ENCODE assay signal across 29 cellular contexts in the genomic region with DNA sequence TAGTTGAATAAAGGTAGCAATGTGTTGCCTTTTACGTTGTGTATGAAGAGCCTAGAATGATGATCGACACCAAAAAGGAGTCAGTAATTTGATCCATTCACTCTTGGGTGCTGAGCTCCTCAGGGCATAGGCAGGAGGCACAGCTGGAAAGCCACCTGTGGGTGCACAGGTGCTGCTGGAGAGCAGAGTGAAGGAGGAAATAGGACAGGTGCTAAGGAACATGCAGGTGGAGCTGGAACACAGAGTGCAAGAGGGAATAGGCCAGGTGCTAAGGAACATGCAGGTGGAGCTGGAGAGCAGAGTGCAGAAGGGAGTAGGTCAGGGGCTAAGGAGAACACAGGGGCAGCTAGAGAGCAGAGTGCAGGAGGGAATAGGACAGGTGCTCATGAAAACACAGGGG.
A peak's percentile ranks its signal among the peaks of the same experiment; 100 is the strongest.
DNase-seq lines count a peak whose midpoint lies in the region; ATAC-seq, FAIRE-seq and TF ChIP-seq lines count a peak whose summit lies in the region.
"Had no signal": no experiment of that assay in that cellular context is flagged by ENCODE, and none has a peak within 500 bp of the region (broad histone marks: within the 10 kb centered on the region; RNA-seq: fewer than 3 reads in every experiment).

No MANE protein-coding gene starts in this region.

- H3K4me1 ChIP-seq in CD8-positive, alpha-beta memory T cell (ENCODE audit: insufficient read depth, low read length) = peaks cover 36% of the 10 kb centered on the region
- H3K4me1 ChIP-seq in keratinocyte (ENCODE audit: control insufficient read depth, extremely low read depth, insufficient read depth, low read length) = peaks cover 22% of the 10 kb centered on the region
- H3K4me1 ChIP-seq: gastrocnemius medialis had no signal

- H3K4me2 ChIP-seq in keratinocyte (ENCODE audit: control insufficient read depth, extremely low read depth, insufficient read depth, low read depth, low read length) = peak overlapping the region; percentile 23
- H3K4me2 ChIP-seq: BLaER1 treated with 17β-estradiol and CSF1 and Interleukin-3, amounts not matched to agents 10 nM and 100 nM; hepatocyte had no signal

- intact Hi-C loops in CD4-positive, alpha-beta T cell (cut with DNase I, micrococcal nuclease) = loop anchor here in 1 of 2 experiments (5.0 kb wide), 1 partner anchor 70 kb away; no protein-coding TSS in a partner anchor

- no peak for ATAC-seq in CD4-positive, alpha-beta T cell (ENCODE audit: poor library complexity)
- ATAC-seq in stimulated activated naive CD8-positive, alpha-beta T cell treated with anti-CD3 and anti-CD28 coated beads, Interleukin-15, Interleukin-2, amounts not matched to agents 100 U/mL and 50 U/mL, for 24 hours = no peak
- ATAC-seq in HG02938 (IDR thresholded peaks at IDR 0.05; ENCODE audit: unreplicated experiment) = no peak
- ATAC-seq: gastrocnemius medialis; GM12878; stimulated activated naive B cell treated with anti-CD40 and anti-IgM and Interleukin-4, amounts not matched to agents 10 μg/mL and 1 μg/mL and 100 μg/mL, for 72 hours had no signal

- peak overlapping the region; percentile 92 for H3K27ac Mint-ChIP-seq in CD4-positive, alpha-beta T cell
- H3K27ac Mint-ChIP-seq in CD8-positive, alpha-beta memory T cell = peak overlapping the region in 6 of 8 donors; percentile 3 to 87 (median 50)
- H3K27ac Mint-ChIP-seq: endodermal cell; stimulated activated naive B cell treated with anti-CD40 and anti-IgM and Interleukin-4, amounts not matched to agents 10 μg/mL and 1 μg/mL and 100 μg/mL, for 72 hours had no signal

- dilution Hi-C loops in keratinocyte (cut with MboI; ENCODE audit: extremely low pct_ligation_motif_present, low sequenced_read_pairs) = no loop called here

- no peak overlapping the region for H2AFZ ChIP-seq in keratinocyte (ENCODE audit: control insufficient read depth, low read length)
- H2AFZ ChIP-seq: hepatocyte had no signal

- no peaks in the 10 kb centered on the region for H3K36me3 ChIP-seq in CD8-positive, alpha-beta memory T cell (ENCODE audit: insufficient read depth, low read length)
- H3K36me3 ChIP-seq in keratinocyte (ENCODE audit: control insufficient read depth in 2 of 2, extremely low read depth in 1 of 2, insufficient read depth in 2 of 2, low read length in 2 of 2) = no peaks in the 10 kb centered on the region
- H3K36me3 ChIP-seq: BLaER1 treated with 17β-estradiol and CSF1 and Interleukin-3, amounts not matched to agents 10 nM and 100 nM; cardiac muscle cell; gastrocnemius medialis; thoracic aorta; vagina had no signal

- no peak for TF ChIP-seq CTCF in CD4-positive, alpha-beta T cell (IDR thresholded peaks at IDR 0.05)
- TF ChIP-seq CTCF in keratinocyte (optimal IDR thresholded peaks at IDR 0.05 in 1 of 3, IDR thresholded peaks at IDR 0.05 in 1 of 3, conservative IDR thresholded peaks at IDR 0.05 in 1 of 3; ENCODE audit: extremely low read depth in 1 of 3, insufficient read depth in 2 of 3, low read length in 3 of 3) = peak in 1 of 3 experiments; percentile 11

- CTCF ChIA-PET in CD4-positive, alpha-beta T cell (lab: Charles Lee) = no interaction called here
- CTCF ChIA-PET in CD8-positive, alpha-beta memory T cell (lab: Charles Lee) = interaction anchor here (1.0 to 1.4 kb wide), 3 partner anchors 9 to 112 kb away, joined by 4 to 6 read pairs (median 4); no protein-coding TSS in a partner anchor

- peak overlapping the region; percentile 45 for H3K4me3 Mint-ChIP-seq in CD4-positive, alpha-beta T cell
- H3K4me3 Mint-ChIP-seq in CD8-positive, alpha-beta memory T cell = peak overlapping the region; percentile 4 to 64 (median 13)
- H3K4me3 Mint-ChIP-seq: endodermal cell; stimulated activated naive B cell treated with anti-CD40 and anti-IgM and Interleukin-4, amounts not matched to agents 10 μg/mL and 1 μg/mL and 100 μg/mL, for 72 hours had no signal

- no peaks in the 10 kb centered on the region for H4K20me1 ChIP-seq in keratinocyte (ENCODE audit: control insufficient read depth, extremely low read depth, insufficient read depth, low read length)
- H4K20me1 ChIP-seq: BLaER1 treated with 17β-estradiol and CSF1 and Interleukin-3, amounts not matched to agents 10 nM and 100 nM had no signal

- H3K4me1 Mint-ChIP-seq in CD4-positive, alpha-beta T cell (ENCODE audit: low read depth) = peaks cover 50% of the 10 kb centered on the region
- peaks cover 32 to 53% (median 50%) of the 10 kb centered on the region in 3 donors for H3K4me1 Mint-ChIP-seq in CD8-positive, alpha-beta memory T cell
- H3K4me1 Mint-ChIP-seq: endodermal cell; stimulated activated naive B cell treated with anti-CD40 and anti-IgM and Interleukin-4, amounts not matched to agents 10 μg/mL and 1 μg/mL and 100 μg/mL, for 72 hours had no signal

- H3K79me2 ChIP-seq in keratinocyte (ENCODE audit: control insufficient read depth, insufficient read depth, low read length) = no peaks in the 10 kb centered on the region
- H3K79me2 ChIP-seq: hepatocyte had no signal

- H3K4me3 ChIP-seq in CD8-positive, alpha-beta memory T cell (ENCODE audit: low read length) = peak overlapping the region; percentile 24
- H3K4me3 ChIP-seq in keratinocyte (ENCODE audit: control insufficient read depth in 2 of 3, extremely low read depth in 1 of 3, insufficient read depth in 2 of 3, low read depth in 1 of 3, low read length in 3 of 3) = no peak overlapping the region
- H3K4me3 ChIP-seq: BLaER1 treated with 17β-estradiol and CSF1 and Interleukin-3, amounts not matched to agents 10 nM and 100 nM; cardiac muscle cell; gastrocnemius medialis; GM12878; hepatocyte; thoracic aorta; vagina had no signal

- H3K9me1 ChIP-seq in keratinocyte (ENCODE audit: control insufficient read depth, extremely low read depth, insufficient read depth, low read length) = no peaks in the 10 kb centered on the region

- no peaks in the 10 kb centered on the region for H3K9me3 Mint-ChIP-seq in CD4-positive, alpha-beta T cell
- H3K9me3 Mint-ChIP-seq in CD8-positive, alpha-beta memory T cell = peaks cover 0 to under 1% (median under 1%) of the 10 kb centered on the region in 5 donors
- H3K9me3 Mint-ChIP-seq: stimulated activated naive B cell treated with anti-CD40 and anti-IgM and Interleukin-4, amounts not matched to agents 10 μg/mL and 1 μg/mL and 100 μg/mL, for 72 hours had no signal

- FAIRE-seq in keratinocyte (lab: Jason Lieb, UNC) = peak; percentile 34
- FAIRE-seq: D721Med, GM12878 had no signal

- no peak overlapping the region for H3K9ac ChIP-seq in keratinocyte (ENCODE audit: control insufficient read depth, extremely low read depth, insufficient read depth, low read length)
- H3K9ac ChIP-seq: BLaER1 treated with 17β-estradiol and CSF1 and Interleukin-3, amounts not matched to agents 10 nM and 100 nM had no signal

- H3K27me3 Mint-ChIP-seq in CD4-positive, alpha-beta T cell = no peaks in the 10 kb centered on the region
- H3K27me3 Mint-ChIP-seq in CD8-positive, alpha-beta memory T cell = no peaks in the 10 kb centered on the region

- H3K9me3 ChIP-seq in CD4-positive, alpha-beta T cell (ENCODE audit: control insufficient read depth, low read length) = no peaks in the 10 kb centered on the region
- no peaks in the 10 kb centered on the region for H3K9me3 ChIP-seq in CD8-positive, alpha-beta memory T cell (ENCODE audit: low read length)
- H3K9me3 ChIP-seq in keratinocyte (ENCODE audit: control insufficient read depth, low read depth, low read length) = no peaks in the 10 kb centered on the region
- H3K9me3 ChIP-seq: gastrocnemius medialis, thoracic aorta, vagina had no signal

- no peaks in the 10 kb centered on the region for H3K36me3 Mint-ChIP-seq in CD4-positive, alpha-beta T cell (ENCODE audit: low read depth)
- peaks cover 0 to under 1% (median 0%) of the 10 kb centered on the region in 3 donors for H3K36me3 Mint-ChIP-seq in CD8-positive, alpha-beta memory T cell
- H3K36me3 Mint-ChIP-seq: stimulated activated naive B cell treated with anti-CD40 and anti-IgM and Interleukin-4, amounts not matched to agents 10 μg/mL and 1 μg/mL and 100 μg/mL, for 72 hours had no signal

- DNase-seq in CD4-positive, alpha-beta T cell = no peak
- no peak for DNase-seq in CD8-positive, alpha-beta memory T cell
- DNase-seq in NCI-H774 (lab: John Stamatoyannopoulos, UW) (peak; percentile 59), keratinocyte (ENCODE audit: low read depth, low spot score) (no peak), NCI-H128 (lab: John Stamatoyannopoulos, UW; ENCODE audit: unreplicated experiment) (no peak), NCI-H1105 (lab: John Stamatoyannopoulos, UW) (no peak)
- DNase-seq in stimulated activated naive CD8-positive, alpha-beta T cell treated with anti-CD3 and anti-CD28 coated beads, Interleukin-15, Interleukin-2, amounts not matched to agents 100 U/mL and 50 U/mL, for 24 hours = no peak
- DNase-seq: activated CD4-positive, alpha-beta T cell treated with anti-CD3 and anti-CD28 coated beads, Interleukin-2, amount 50 U/mL, for 4 hours; activated CD4-positive, CD25-positive, alpha-beta regulatory T cell; activated naive CD4-positive, alpha-beta T cell treated with anti-CD3 and anti-CD28 coated beads, Interleukin-2, amount 50 U/mL, for 16 hours; aorta; cortex of kidney; endodermal cell; gastrocnemius medialis; NCI-H1930; NCI-H510A treated with DMSO at 0.1 percent for 48 hours; occipital lobe; RPMI8226; stimulated activated CD4-positive, alpha-beta T cell treated with anti-CD3 and anti-CD28 coated beads, Interleukin-15, amount 100 ng/mL, for 24 hours; stimulated activated naive B cell treated with anti-CD40 and anti-IgM and Interleukin-4, amounts not matched to agents 10 μg/mL and 1 μg/mL and 100 μg/mL, for 72 hours; T-helper 1 cell had no signal

- H3K27me3 ChIP-seq in CD4-positive, alpha-beta T cell (ENCODE audit: control insufficient read depth, insufficient read depth, low read length) = no peaks in the 10 kb centered on the region
- H3K27me3 ChIP-seq in CD8-positive, alpha-beta memory T cell (ENCODE audit: insufficient read depth, low read length, poor library complexity, severe bottlenecking) = no peaks in the 10 kb centered on the region
- H3K27me3 ChIP-seq in keratinocyte (ENCODE audit: control insufficient read depth, extremely low read depth, insufficient read depth, low read length) = no peaks in the 10 kb centered on the region
- H3K27me3 ChIP-seq: BLaER1 treated with 17β-estradiol and CSF1 and Interleukin-3, amounts not matched to agents 10 nM and 100 nM; cardiac muscle cell; hepatocyte; vagina had no signal

- POLR2A ChIA-PET in CD4-positive, alpha-beta T cell (lab: Charles Lee) = interaction anchor here (1.5 to 2.8 kb wide), 3 partner anchors 25 to 87 kb away, joined by 4 to 13 read pairs (median 6); a partner anchor contains a TSS
- POLR2A ChIA-PET in CD8-positive, alpha-beta memory T cell (lab: Charles Lee) = interaction anchor here (2.4 kb wide), 1 partner anchor 16 kb away, joined by 6 read pairs; no protein-coding TSS in a partner anchor

- H3K27ac ChIP-seq in CD4-positive, alpha-beta T cell (ENCODE audit: low read depth, low read length) = no peak overlapping the region
- no peak overlapping the region for H3K27ac ChIP-seq in CD8-positive, alpha-beta memory T cell (ENCODE audit: low read depth, low read length)
- H3K27ac ChIP-seq in keratinocyte (ENCODE audit: control insufficient read depth, insufficient read depth, low read length) = no peak overlapping the region
- H3K27ac ChIP-seq: BLaER1 treated with 17β-estradiol and CSF1 and Interleukin-3, amounts not matched to agents 10 nM and 100 nM; cardiac muscle cell; gastrocnemius medialis; hepatocyte; thoracic aorta; vagina had no signal
